Comparison of ENCODE assay signal across 16 cellular contexts in genomic region chr20:53826090-53826489, GRCh38.
DNase-seq lines count a peak whose midpoint lies in the region; ATAC-seq, FAIRE-seq and TF ChIP-seq lines count a peak whose summit lies in the region.
"Had no signal": no experiment of that assay in that cellular context is flagged by ENCODE, and none has a peak within 500 bp of the region (broad histone marks: within the 10 kb centered on the region; RNA-seq: fewer than 3 reads in every experiment).

No MANE protein-coding gene starts in this region.

- peak overlapping the region; percentile 69; the same call in 1 of the 2 replicates for H2BK120ac ChIP-seq in IMR-90 (ENCODE audit: low read depth, low read length)

- peak overlapping the region; percentile 49; the same call in 1 of the 2 replicates for H3K4ac ChIP-seq in IMR-90 (ENCODE audit: low read depth, low read length)

- H3K23ac ChIP-seq in IMR-90 (ENCODE audit: low read depth, low read length), result peak overlapping the region; percentile 38; the same call in 1 of the 2 replicates

- CTCF ChIA-PET in A549 (lab: Yijun Ruan, JAX) (interaction anchor here (1.0 to 1.1 kb wide), 3 partner anchors 77 to 279 kb away, joined by 3 read pairs; no protein-coding TSS in a partner anchor), IMR-90 (lab: Yijun Ruan, JAX) (no interaction called here), WTC11 (lab: Charles Lee) (no interaction called here)

- H3K4me1 Mint-ChIP-seq in WTC11 (peaks cover 35% of the 10 kb centered on the region), nephron progenitor cell (peaks cover 44% of the 10 kb centered on the region)

- no peaks in the 10 kb centered on the region for H3K27me3 ChIP-seq in IMR-90 (ENCODE audit: control insufficient read depth, insufficient read depth, low read length)
- H3K27me3 ChIP-seq: Peyer's patch had no signal

- ATAC-seq in A549, result no peak
- no peak for ATAC-seq in IMR-90 (ENCODE audit: low read depth)
- no peak for ATAC-seq in WTC11
- no peak for ATAC-seq in mucosa of descending colon
- no peak for ATAC-seq in GM18519 (IDR thresholded peaks at IDR 0.05; ENCODE audit: low FRiP score, unreplicated experiment)
- ATAC-seq: GM23338 had no signal

- TF ChIP-seq EP300 in A549 (IDR thresholded peaks at IDR 0.05), result no peak

- TF ChIP-seq POLR2A in A549 (IDR thresholded peaks at IDR 0.05; ENCODE audit: low read length) (no peak), IMR-90 (IDR thresholded peaks at IDR 0.05; ENCODE audit: low read depth, low read length) (no peak)

- H2BK15ac ChIP-seq in IMR-90 (ENCODE audit: low read depth, low read length), result peak overlapping the region; percentile 62; the same call in 2 of the 3 replicates

- POLR2A ChIA-PET in A549 (lab: Yijun Ruan, JAX), result no interaction called here
- POLR2A ChIA-PET in IMR-90 (lab: Charles Lee; ENCODE audit: unreplicated experiment), result no interaction called here
- POLR2A ChIA-PET in WTC11 (lab: Charles Lee), result no interaction called here

- peak overlapping the region; percentile 26 for H4K91ac ChIP-seq in IMR-90 (ENCODE audit: insufficient read depth, low read depth, low read length)

- H3K36me3 ChIP-seq in IMR-90 (ENCODE audit: control insufficient read depth, insufficient read depth, low read length), result no peaks in the 10 kb centered on the region
- no peaks in the 10 kb centered on the region for H3K36me3 ChIP-seq in mucosa of descending colon (ENCODE audit: low read depth)
- H3K36me3 ChIP-seq: Peyer's patch had no signal

- 0 out of 2 replicates have a peak overlapping the region, but pooled peaks have one; percentile 41 for H4K5ac ChIP-seq in IMR-90 (ENCODE audit: low read depth, low read length)

- dilution Hi-C loops in IMR-90 (cut with HindIII; ENCODE audit: low sequenced_read_pairs, unreplicated experiment), result no loop called here

- H3K4me3 Mint-ChIP-seq in WTC11 (no peak overlapping the region), nephron progenitor cell (no peak overlapping the region)
- H3K4me3 Mint-ChIP-seq: GM23338 had no signal

- intact Hi-C loops in IMR-90 (cut with micrococcal nuclease), result loop anchor here (5.0 kb wide), 1 partner anchor 41 kb away; no protein-coding TSS in a partner anchor
- intact Hi-C loops in mucosa of descending colon (cut with DNase I, micrococcal nuclease), result no loop called here

- H3K18ac ChIP-seq in IMR-90 (ENCODE audit: low read depth, low read length), result peak overlapping the region; percentile 59; the same call in 1 of the 2 replicates

- H3K27ac Mint-ChIP-seq in WTC11, result no peak overlapping the region
- peak overlapping the region; percentile 27 for H3K27ac Mint-ChIP-seq in nephron progenitor cell
- H3K27ac Mint-ChIP-seq: CD4-positive, CD25-positive, alpha-beta regulatory T cell; GM23338 had no signal

- TF ChIP-seq CTCF in A549 (IDR thresholded peaks at IDR 0.05) (no peak), IMR-90 (conservative IDR thresholded peaks at IDR 0.05; ENCODE audit: low read depth, low read length) (no peak), WTC11 (IDR thresholded peaks at IDR 0.05) (no peak), nephron progenitor cell (IDR thresholded peaks at IDR 0.05) (no peak), mucosa of descending colon (IDR thresholded peaks at IDR 0.05) (no peak)

- 0 out of 2 replicates have a peak, but pooled peaks cover 8% of the 10 kb centered on the region for H3K9me1 ChIP-seq in IMR-90 (ENCODE audit: insufficient read depth, low read length)

- no peaks in the 10 kb centered on the region for H3K36me3 Mint-ChIP-seq in WTC11
- no peaks in the 10 kb centered on the region for H3K36me3 Mint-ChIP-seq in nephron progenitor cell (ENCODE audit: low read depth)
- H3K36me3 Mint-ChIP-seq: CD4-positive, CD25-positive, alpha-beta regulatory T cell; IgD-negative memory B cell had no signal

- no peaks in the 10 kb centered on the region for H3K27me3 Mint-ChIP-seq in WTC11 (ENCODE audit: low read depth)
- peaks cover 10% of the 10 kb centered on the region for H3K27me3 Mint-ChIP-seq in nephron progenitor cell (ENCODE audit: low read depth, poor library complexity)
- H3K27me3 Mint-ChIP-seq: IgD-negative memory B cell had no signal

- H3K27ac ChIP-seq in A549 (peak overlapping the region; percentile 93 to 97), IMR-90 (ENCODE audit: insufficient read depth, low read length) (no peak overlapping the region)

- H3K56ac ChIP-seq in IMR-90 (ENCODE audit: extremely low read depth, insufficient read depth, low read length), result no peak overlapping the region

- peak overlapping the region; percentile 89 for H3K4me2 ChIP-seq in A549
- no peak overlapping the region for H3K4me2 ChIP-seq in IMR-90 (ENCODE audit: low read depth, low read length)
- H3K4me2 ChIP-seq: GM23338 had no signal

- H3K79me1 ChIP-seq in IMR-90 (ENCODE audit: low read depth in 1 of 2, low read length in 2 of 2), result peaks cover 0 to 13% of the 10 kb centered on the region in 2 experiments; a peak in 2 of 4 replicates

- H3K4me3 ChIP-seq in A549 (no peak overlapping the region), IMR-90 (ENCODE audit: insufficient read depth, low read depth, low read length) (no peak overlapping the region), mucosa of descending colon (no peak overlapping the region)
- H3K4me3 ChIP-seq: GM23338, Peyer's patch had no signal

- TF ChIP-seq RAD21 in A549 (conservative IDR thresholded peaks at IDR 0.05 in 1 of 2, IDR thresholded peaks at IDR 0.05 in 1 of 2) (no peak), IMR-90 (IDR thresholded peaks at IDR 0.05; ENCODE audit: low read length) (no peak)

- H2AK9ac ChIP-seq in IMR-90 (replicated peaks; ENCODE audit: low read depth, low read length, poor library complexity), result no peak overlapping the region

- no peaks in the 10 kb centered on the region for H4K20me1 ChIP-seq in IMR-90 (ENCODE audit: insufficient read depth, low read length)

- peak overlapping the region; percentile 87 for H2BK20ac ChIP-seq in IMR-90 (ENCODE audit: low read depth, low read length)

- 76% methylated on average over 2 of the region's 2 CpGs for WGBS in A549 (ENCODE audit: missing lambda C conversion rate)
- no CpG with 5 or more reads among the region's 2 CpGs for WGBS in IMR-90 (ENCODE audit: extremely low coverage in 2 of 2, insufficient read length in 1 of 2), 2 experiments

- H3K9me3 Mint-ChIP-seq in WTC11 (no peaks in the 10 kb centered on the region), nephron progenitor cell (peaks cover 4% of the 10 kb centered on the region)
- H3K9me3 Mint-ChIP-seq: GM23338, IgD-negative memory B cell had no signal

- peak overlapping the region; percentile 45 for H3K14ac ChIP-seq in IMR-90 (replicated peaks; ENCODE audit: low read depth, low read length)

- H3K4me1 ChIP-seq in A549 (peaks cover 61% of the 10 kb centered on the region), IMR-90 (ENCODE audit: control insufficient read depth, insufficient read depth, low read length) (peaks cover 6% of the 10 kb centered on the region), mucosa of descending colon (ENCODE audit: low read depth) (peaks cover 23% of the 10 kb centered on the region)

- in situ Hi-C loops in IMR-90 (cut with MboI; ENCODE audit: low sequenced_read_pairs), result no loop called here

- H2BK5ac ChIP-seq in IMR-90 (ENCODE audit: low read depth, low read length, poor library complexity, severe bottlenecking), result no peak overlapping the region

- no peak for FAIRE-seq in A549 (lab: Jason Lieb, UNC)

- H4K8ac ChIP-seq in IMR-90 (ENCODE audit: low read depth in 2 of 2, low read length in 2 of 2), result no peak overlapping the region

- no peak for DNase-seq in A549 (ENCODE audit: low read depth in 1 of 2, low spot score in 1 of 2)
- no peak for DNase-seq in IMR-90
- DNase-seq in WTC11 (ENCODE audit: low spot score), result no peak
- no peak for DNase-seq in nephron progenitor cell
- no peak for DNase-seq in mucosa of descending colon
- no peak for DNase-seq in effector CD4-positive, alpha-beta T cell
- DNase-seq: CD4-positive, CD25-positive, alpha-beta regulatory T cell; DMS79; NCI-H1436 treated with DMSO at 0.1 percent for 48 hours; NCI-H2081 treated with DMSO at 0.1 percent for 48 hours; NCI-H524; SIG-M5 had no signal

- no peak overlapping the region for H2AFZ ChIP-seq in IMR-90 (replicated peaks; ENCODE audit: low read length, poor library complexity)
- H2AFZ ChIP-seq: GM23338 had no signal

- H3K9ac ChIP-seq in IMR-90 (ENCODE audit: low read depth, low read length), result no peak overlapping the region

- BruUV-seq in IMR-90 (replicated peaks; lab: Mats Ljungman, UMichigan), result no TSS peak

- H3K9me3 ChIP-seq in A549, result no peaks in the 10 kb centered on the region
- no peaks in the 10 kb centered on the region for H3K9me3 ChIP-seq in IMR-90 (ENCODE audit: control insufficient read depth, insufficient read depth, low read length)
- no peaks in the 10 kb centered on the region for H3K9me3 ChIP-seq in mucosa of descending colon
- H3K9me3 ChIP-seq: Peyer's patch had no signal

- peak overlapping the region; percentile 48 for H2AK5ac ChIP-seq in IMR-90 (ENCODE audit: low read depth, low read length)

TF ChIP-seq in A549, 52 proteins besides CTCF, POLR2A, EP300 and RAD21 (continues in another document):
- peak; percentile 9; the same call in 1 of the 2 replicates for TF ChIP-seq USF2 (IDR thresholded peaks at IDR 0.05)

TF ChIP-seq in IMR-90, 13 proteins besides CTCF, POLR2A, EP300 and RAD21 (continues in another document):
- no peak for TF ChIP-seq RCOR1 (IDR thresholded peaks at IDR 0.05; ENCODE audit: insufficient replicate concordance, low read length)
- no peak for TF ChIP-seq SMC3 (IDR thresholded peaks at IDR 0.05; ENCODE audit: low read depth, low read length)
- no peak for TF ChIP-seq BHLHE40 (IDR thresholded peaks at IDR 0.05; ENCODE audit: low read depth, low read length)
- no peak for TF ChIP-seq RFX5 (IDR thresholded peaks at IDR 0.05; ENCODE audit: low read depth, low read length)
- TF ChIP-seq CHD1 (IDR thresholded peaks at IDR 0.05; ENCODE audit: low read depth, low read length), result no peak

TF ChIP-seq in WTC11, 78 proteins besides CTCF, POLR2A, EP300 and RAD21 (continues in another document):
- no peak for TF ChIP-seq ATF6 (CRISPR knock-in tag; IDR thresholded peaks at IDR 0.05)

Comparison
In these comparisons a context has a peak if more than half of its experiments do, and no peak if none do; other contexts are left out.
1. Of the 8 proteins assayed by ChIP-seq in both WTC11 and A549: peak only in WTC11: none; only in A549: none; in both: USF2; in neither: 7.